1 cellular context compared by ENCODE assay signal in genomic region chr5:180389252-180390101, GRCh38.
A peak's percentile ranks its signal among the peaks of the same experiment; 100 is the strongest.
TF ChIP-seq lines count a peak whose summit lies in the region.

No MANE protein-coding gene starts in this region.

TF ChIP-seq in HEK293, 187 proteins besides CTCF, POLR2A, EP300 and RAD21 (continued from another document):
- TF ChIP-seq, protein P1, sequence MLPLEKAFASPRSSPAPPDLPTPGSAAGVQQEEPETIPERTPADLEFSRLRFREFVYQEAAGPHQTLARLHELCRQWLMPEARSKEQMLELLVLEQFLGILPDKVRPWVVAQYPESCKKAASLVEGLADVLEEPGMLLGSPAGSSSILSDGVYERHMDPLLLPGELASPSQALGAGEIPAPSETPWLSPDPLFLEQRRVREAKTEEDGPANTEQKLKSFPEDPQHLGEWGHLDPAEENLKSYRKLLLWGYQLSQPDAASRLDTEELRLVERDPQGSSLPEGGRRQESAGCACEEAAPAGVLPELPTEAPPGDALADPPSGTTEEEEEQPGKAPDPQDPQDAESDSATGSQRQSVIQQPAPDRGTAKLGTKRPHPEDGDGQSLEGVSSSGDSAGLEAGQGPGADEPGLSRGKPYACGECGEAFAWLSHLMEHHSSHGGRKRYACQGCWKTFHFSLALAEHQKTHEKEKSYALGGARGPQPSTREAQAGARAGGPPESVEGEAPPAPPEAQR (tag by site-specific recombination; IDR thresholded peaks at IDR 0.05), result no peak
- TF ChIP-seq ZNF792 (tag by site-specific recombination; IDR thresholded peaks at IDR 0.05) (no peak), ZBTB7A (tag by site-specific recombination; IDR thresholded peaks at IDR 0.05; ENCODE audit: low read depth) (no peak), ZIC2 (tag by site-specific recombination; IDR thresholded peaks at IDR 0.05) (peak; percentile 54), ZNF585B (tag by site-specific recombination; IDR thresholded peaks at IDR 0.05) (no peak), PATZ1 (tag by site-specific recombination; IDR thresholded peaks at IDR 0.05) (no peak), GLIS1 (tag by site-specific recombination; IDR thresholded peaks at IDR 0.05) (no peak), ZNF660 (tag by site-specific recombination; IDR thresholded peaks at IDR 0.05) (no peak), KLF9 (tag by site-specific recombination; IDR thresholded peaks at IDR 0.05; ENCODE audit: low read depth) (no peak)
- TF ChIP-seq, protein P2, sequence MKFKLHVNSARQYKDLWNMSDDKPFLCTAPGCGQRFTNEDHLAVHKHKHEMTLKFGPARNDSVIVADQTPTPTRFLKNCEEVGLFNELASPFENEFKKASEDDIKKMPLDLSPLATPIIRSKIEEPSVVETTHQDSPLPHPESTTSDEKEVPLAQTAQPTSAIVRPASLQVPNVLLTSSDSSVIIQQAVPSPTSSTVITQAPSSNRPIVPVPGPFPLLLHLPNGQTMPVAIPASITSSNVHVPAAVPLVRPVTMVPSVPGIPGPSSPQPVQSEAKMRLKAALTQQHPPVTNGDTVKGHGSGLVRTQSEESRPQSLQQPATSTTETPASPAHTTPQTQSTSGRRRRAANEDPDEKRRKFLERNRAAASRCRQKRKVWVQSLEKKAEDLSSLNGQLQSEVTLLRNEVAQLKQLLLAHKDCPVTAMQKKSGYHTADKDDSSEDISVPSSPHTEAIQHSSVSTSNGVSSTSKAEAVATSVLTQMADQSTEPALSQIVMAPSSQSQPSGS (tag by site-specific recombination; IDR thresholded peaks at IDR 0.05; ENCODE audit: low read depth), result no peak
- TF ChIP-seq, protein P3, sequence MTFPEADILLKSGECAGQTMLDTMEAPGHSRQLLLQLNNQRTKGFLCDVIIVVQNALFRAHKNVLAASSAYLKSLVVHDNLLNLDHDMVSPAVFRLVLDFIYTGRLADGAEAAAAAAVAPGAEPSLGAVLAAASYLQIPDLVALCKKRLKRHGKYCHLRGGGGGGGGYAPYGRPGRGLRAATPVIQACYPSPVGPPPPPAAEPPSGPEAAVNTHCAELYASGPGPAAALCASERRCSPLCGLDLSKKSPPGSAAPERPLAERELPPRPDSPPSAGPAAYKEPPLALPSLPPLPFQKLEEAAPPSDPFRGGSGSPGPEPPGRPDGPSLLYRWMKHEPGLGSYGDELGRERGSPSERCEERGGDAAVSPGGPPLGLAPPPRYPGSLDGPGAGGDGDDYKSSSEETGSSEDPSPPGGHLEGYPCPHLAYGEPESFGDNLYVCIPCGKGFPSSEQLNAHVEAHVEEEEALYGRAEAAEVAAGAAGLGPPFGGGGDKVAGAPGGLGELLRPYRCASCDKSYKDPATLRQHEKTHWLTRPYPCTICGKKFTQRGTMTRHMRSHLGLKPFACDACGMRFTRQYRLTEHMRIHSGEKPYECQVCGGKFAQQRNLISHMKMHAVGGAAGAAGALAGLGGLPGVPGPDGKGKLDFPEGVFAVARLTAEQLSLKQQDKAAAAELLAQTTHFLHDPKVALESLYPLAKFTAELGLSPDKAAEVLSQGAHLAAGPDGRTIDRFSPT (tag by site-specific recombination; IDR thresholded peaks at IDR 0.05), result no peak
- TF ChIP-seq, protein P4, sequence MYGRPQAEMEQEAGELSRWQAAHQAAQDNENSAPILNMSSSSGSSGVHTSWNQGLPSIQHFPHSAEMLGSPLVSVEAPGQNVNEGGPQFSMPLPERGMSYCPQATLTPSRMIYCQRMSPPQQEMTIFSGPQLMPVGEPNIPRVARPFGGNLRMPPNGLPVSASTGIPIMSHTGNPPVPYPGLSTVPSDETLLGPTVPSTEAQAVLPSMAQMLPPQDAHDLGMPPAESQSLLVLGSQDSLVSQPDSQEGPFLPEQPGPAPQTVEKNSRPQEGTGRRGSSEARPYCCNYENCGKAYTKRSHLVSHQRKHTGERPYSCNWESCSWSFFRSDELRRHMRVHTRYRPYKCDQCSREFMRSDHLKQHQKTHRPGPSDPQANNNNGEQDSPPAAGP (tag by site-specific recombination; IDR thresholded peaks at IDR 0.05), result peak; percentile 38; the same call in 1 of the 2 replicates
